ENCODE assay signal across 9 cellular contexts in the genomic region with DNA sequence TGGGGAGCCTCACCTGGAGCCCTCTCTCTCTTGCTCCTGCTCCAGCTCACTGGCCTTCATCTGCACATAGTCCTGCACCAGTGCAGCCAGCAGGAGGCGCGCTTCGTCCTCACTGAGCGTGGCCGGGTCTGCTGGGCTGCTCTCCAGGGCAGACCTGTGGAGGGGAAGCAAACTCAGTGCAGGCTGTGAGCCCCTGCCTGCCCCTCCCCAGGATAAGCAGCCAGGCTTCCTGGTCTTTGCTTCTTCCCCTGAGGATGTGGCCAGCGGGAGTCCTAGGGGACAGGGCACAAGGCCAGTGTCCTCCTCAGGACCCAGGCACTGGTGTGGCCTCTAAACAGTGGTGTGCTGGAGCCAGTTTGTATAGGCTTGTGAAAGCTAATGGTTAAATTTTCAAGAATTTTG. TPM values are rescaled to one million over a fixed set of nuclear protein-coding genes. Genes with fewer than 3 reads are reported as not detected.
DNase-seq lines count a peak whose midpoint lies in the region; ATAC-seq and TF ChIP-seq lines count a peak whose summit lies in the region.
"Had no signal": no experiment of that assay in that cellular context is flagged by ENCODE, and none has a peak within 500 bp of the region (broad histone marks: within the 10 kb centered on the region; RNA-seq: fewer than 3 reads in every experiment).

No MANE protein-coding gene starts in this region.

- no peaks in the 10 kb centered on the region for H3K36me3 Mint-ChIP-seq in activated T-helper 2 cell treated with anti-CD3 and anti-CD28 coated beads, Interferon-gamma antibody, Interleukin-2, Interleukin-4, amounts not matched to agents 10 μg/mL and 5 μg/mL and 100 μg/mL, durations not matched to agents 14 hours and 24 hours and 36 hours (ENCODE audit: low read depth)

- H3K27me3 ChIP-seq in left lung (peaks cover 50 to 76% of the 10 kb centered on the region in 2 donors), thoracic aorta (replicated peaks; ENCODE audit: insufficient read depth) (peaks cover 10% of the 10 kb centered on the region), tibial artery (peaks cover 0 to 66% of the 10 kb centered on the region in 2 donors)

- intact Hi-C loops in activated T-helper 2 cell treated with anti-CD3 and anti-CD28 coated beads, Interferon-gamma antibody, Interleukin-2, Interleukin-4, amounts not matched to agents 10 μg/mL and 5 μg/mL and 100 μg/mL, durations not matched to agents 14 hours and 24 hours and 36 hours (cut with micrococcal nuclease) = loop anchor here (5.0 kb wide), 1 partner anchor 1637 kb away; no protein-coding TSS in a partner anchor
- intact Hi-C loops in left lung (cut with DNase I) (no loop called here), tibial artery (cut with DNase I; ENCODE audit: low total_unique reads) (loop anchor here (10.0 kb wide), 1 partner anchor 105 kb away; a partner anchor contains a TSS)

- H3K4me3 Mint-ChIP-seq in activated T-helper 2 cell treated with anti-CD3 and anti-CD28 coated beads, Interferon-gamma antibody, Interleukin-2, Interleukin-4, amounts not matched to agents 10 μg/mL and 5 μg/mL and 100 μg/mL, durations not matched to agents 14 hours and 24 hours and 36 hours (ENCODE audit: low read depth) = no peak overlapping the region
- H3K4me3 Mint-ChIP-seq: activated B cell treated with CpG ODN at 0.5 μM for 24 hours had no signal

- no peaks in the 10 kb centered on the region for H3K36me3 ChIP-seq in left lung
- no peaks in the 10 kb centered on the region for H3K36me3 ChIP-seq in thoracic aorta
- no peaks in the 10 kb centered on the region for H3K36me3 ChIP-seq in tibial artery

- peaks cover 17% of the 10 kb centered on the region for H3K4me1 Mint-ChIP-seq in activated T-helper 2 cell treated with anti-CD3 and anti-CD28 coated beads, Interferon-gamma antibody, Interleukin-2, Interleukin-4, amounts not matched to agents 10 μg/mL and 5 μg/mL and 100 μg/mL, durations not matched to agents 14 hours and 24 hours and 36 hours (ENCODE audit: low read depth)

- peaks cover 66% of the 10 kb centered on the region for H3K27me3 Mint-ChIP-seq in activated T-helper 2 cell treated with anti-CD3 and anti-CD28 coated beads, Interferon-gamma antibody, Interleukin-2, Interleukin-4, amounts not matched to agents 10 μg/mL and 5 μg/mL and 100 μg/mL, durations not matched to agents 14 hours and 24 hours and 36 hours (ENCODE audit: low read depth)

- DNase-seq in NCI-H82 treated with DMSO at 0.1 percent for 48 hours (lab: John Stamatoyannopoulos, UW; ENCODE audit: unreplicated experiment) (peak; percentile 2), left lung (peak in 1 of 2 donors; percentile 72), thoracic aorta (ENCODE audit: low spot score) (no peak), tibial artery (no peak), dedifferentiated amniotic fluid mesenchymal stem cell (ENCODE audit: extremely low spot score) (no peak)
- peak; percentile 37 for DNase-seq in activated T-helper 2 cell treated with anti-CD3 and anti-CD28 coated beads, Interferon-gamma antibody, Interleukin-2, Interleukin-4, amounts not matched to agents 10 μg/mL and 5 μg/mL and 100 μg/mL, durations not matched to agents 14 hours and 24 hours and 36 hours (ENCODE audit: low spot score)
- DNase-seq: activated B cell treated with CpG ODN at 0.5 μM for 24 hours had no signal

- no peaks in the 10 kb centered on the region for H3K9me3 Mint-ChIP-seq in activated T-helper 2 cell treated with anti-CD3 and anti-CD28 coated beads, Interferon-gamma antibody, Interleukin-2, Interleukin-4, amounts not matched to agents 10 μg/mL and 5 μg/mL and 100 μg/mL, durations not matched to agents 14 hours and 24 hours and 36 hours
- H3K9me3 Mint-ChIP-seq: activated B cell treated with CpG ODN at 0.5 μM for 24 hours had no signal

- H3K4me3 ChIP-seq in left lung (no peak overlapping the region), thoracic aorta (no peak overlapping the region), tibial artery (no peak overlapping the region)

- H3K4me1 ChIP-seq in left lung (peaks cover 12 to 19% of the 10 kb centered on the region in 2 donors), thoracic aorta (ENCODE audit: control insufficient read depth in 1 of 2, low read depth in 2 of 2) (peaks cover 20 to 30% of the 10 kb centered on the region in 2 donors), tibial artery (peaks cover 0 to 33% (median 27%) of the 10 kb centered on the region in 4 donors)

- peak; percentile 56 for ATAC-seq in HG02623 (IDR thresholded peaks at IDR 0.05; ENCODE audit: unreplicated experiment)
- ATAC-seq in left lung = peak; percentile 52
- ATAC-seq in thoracic aorta (ENCODE audit: insufficient number of reproducible peaks, low FRiP score, low read depth) = no peak

- TF ChIP-seq CTCF in GM12872 (IDR thresholded peaks at IDR 0.05; ENCODE audit: insufficient read depth, low read depth, low read length) (peak; percentile 78), left lung (IDR thresholded peaks at IDR 0.05) (peak in 1 of 2 donors; percentile 21), thoracic aorta (IDR thresholded peaks at IDR 0.05) (peak; percentile 13), tibial artery (IDR thresholded peaks at IDR 0.05) (no peak)

- H3K27ac Mint-ChIP-seq in activated T-helper 2 cell treated with anti-CD3 and anti-CD28 coated beads, Interferon-gamma antibody, Interleukin-2, Interleukin-4, amounts not matched to agents 10 μg/mL and 5 μg/mL and 100 μg/mL, durations not matched to agents 14 hours and 24 hours and 36 hours = no peak overlapping the region
- H3K27ac Mint-ChIP-seq: activated B cell treated with CpG ODN at 0.5 μM for 24 hours had no signal

- H3K9me3 ChIP-seq in left lung (no peaks in the 10 kb centered on the region), thoracic aorta (no peaks in the 10 kb centered on the region), tibial artery (no peaks in the 10 kb centered on the region)

- H3K27ac ChIP-seq in left lung = no peak overlapping the region
- H3K27ac ChIP-seq in thoracic aorta = no peak overlapping the region
- no peak overlapping the region for H3K27ac ChIP-seq in tibial artery

RNA-seq across cellular contexts. Expression of a gene that starts 2.2 kb away (rescaled TPM):
- not detected in 2 replicates for total RNA-seq in activated T-helper 2 cell treated with anti-CD3 and anti-CD28 coated beads, Interferon-gamma antibody, Interleukin-2, Interleukin-4, amounts not matched to agents 10 μg/mL and 5 μg/mL and 100 μg/mL, durations not matched to agents 14 hours and 24 hours and 36 hours
- total RNA-seq in left lung (1 to 10 TPM in 1 of 2 donors, under 1 TPM in 1; 0.41 to 1.3 TPM), thoracic aorta (1 to 10 TPM in 1 of 2 donors, not detected in 1; 3.1 TPM)
- total RNA-seq: activated B cell treated with CpG ODN at 0.5 μM for 24 hours had no signal

Comparison
In these comparisons a context has a peak if more than half of its experiments do, and no peak if none do; other contexts are left out.
1. CTCF ChIP-seq: peak in GM12872 (single experiment) and thoracic aorta (single experiment); none in tibial artery (0 of 2).
2. DNase-seq: peak in NCI-H82 treated with DMSO at 0.1 percent for 48 hours (single experiment) and activated T-helper 2 cell treated with anti-CD3 and anti-CD28 coated beads, Interferon-gamma antibody, Interleukin-2, Interleukin-4, amounts not matched to agents 10 μg/mL and 5 μg/mL and 100 μg/mL, durations not matched to agents 14 hours and 24 hours and 36 hours (single experiment); none in thoracic aorta (single experiment), tibial artery (0 of 2) and dedifferentiated amniotic fluid mesenchymal stem cell (single experiment).
3. intact Hi-C loops: an anchor here in activated T-helper 2 cell treated with anti-CD3 and anti-CD28 coated beads, Interferon-gamma antibody, Interleukin-2, Interleukin-4, amounts not matched to agents 10 μg/mL and 5 μg/mL and 100 μg/mL, durations not matched to agents 14 hours and 24 hours and 36 hours (5.0 kb wide) and tibial artery (10.0 kb wide); none called in left lung.